2 cellular contexts compared by ENCODE assay signal in the genomic region with DNA sequence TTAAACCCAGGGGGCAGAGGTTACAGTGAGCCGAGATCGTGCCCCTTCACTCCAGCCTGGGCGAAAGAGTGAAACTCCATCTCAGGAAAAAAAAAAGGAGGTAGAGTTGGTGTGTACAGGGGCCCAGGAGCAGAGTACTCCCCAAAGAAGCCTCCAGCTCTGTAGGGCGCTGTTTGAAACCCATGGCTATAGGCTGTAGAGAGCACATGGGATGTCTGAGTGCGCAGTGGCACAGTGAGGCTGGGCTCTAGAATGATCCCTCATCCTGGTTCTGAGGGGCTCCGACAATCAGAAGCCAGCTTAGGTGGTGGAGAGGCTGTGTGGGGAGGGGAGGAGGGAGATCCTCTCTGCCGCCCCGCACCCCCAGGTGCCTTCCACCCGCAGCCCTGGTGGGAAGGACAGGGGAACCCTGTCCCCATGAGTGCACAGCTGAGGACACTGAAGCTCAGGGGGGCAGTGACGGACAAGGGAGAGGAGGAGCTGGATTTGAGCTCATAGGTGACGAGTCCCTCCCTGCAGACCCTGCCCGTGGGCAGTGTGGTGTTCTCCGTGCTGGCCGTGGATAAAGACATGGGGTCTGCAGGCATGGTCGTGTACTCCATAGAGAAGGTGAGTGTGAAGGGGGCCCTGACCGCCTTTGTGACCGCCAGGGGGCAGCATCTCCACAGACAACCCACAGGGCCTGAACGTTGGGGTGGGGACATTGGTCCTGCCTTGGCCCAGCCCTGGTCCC.
TF ChIP-seq lines count a peak whose summit lies in the region.

No MANE protein-coding gene starts in this region.

TF ChIP-seq in GM12891, 5 proteins besides CTCF, POLR2A, EP300 and RAD21 (continued from another document):
- TF ChIP-seq TAF1 (IDR thresholded peaks at IDR 0.05; ENCODE audit: low read depth, low read length), result no peak

TF ChIP-seq in WTC11, 78 proteins besides CTCF, POLR2A, EP300 and RAD21 (continued from another document):
- TF ChIP-seq, protein P1, sequence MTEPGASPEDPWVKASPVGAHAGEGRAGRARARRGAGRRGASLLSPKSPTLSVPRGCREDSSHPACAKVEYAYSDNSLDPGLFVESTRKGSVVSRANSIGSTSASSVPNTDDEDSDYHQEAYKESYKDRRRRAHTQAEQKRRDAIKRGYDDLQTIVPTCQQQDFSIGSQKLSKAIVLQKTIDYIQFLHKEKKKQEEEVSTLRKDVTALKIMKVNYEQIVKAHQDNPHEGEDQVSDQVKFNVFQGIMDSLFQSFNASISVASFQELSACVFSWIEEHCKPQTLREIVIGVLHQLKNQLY (CRISPR knock-in tag; IDR thresholded peaks at IDR 0.05), result no peak
- TF ChIP-seq GTF2I (CRISPR knock-in tag; conservative IDR thresholded peaks at IDR 0.05) (no peak), MYBL2 (CRISPR knock-in tag; IDR thresholded peaks at IDR 0.05) (no peak), ZNF423 (CRISPR knock-in tag; IDR thresholded peaks at IDR 0.05) (no peak), RELA (CRISPR knock-in tag; IDR thresholded peaks at IDR 0.05; ENCODE audit: borderline replicate concordance) (no peak), JUN (CRISPR knock-in tag; IDR thresholded peaks at IDR 0.05) (no peak), ZBTB21 (CRISPR knock-in tag; IDR thresholded peaks at IDR 0.05; ENCODE audit: borderline replicate concordance) (no peak), PRRX2 (CRISPR knock-in tag; IDR thresholded peaks at IDR 0.05) (no peak)
- TF ChIP-seq, protein P2, sequence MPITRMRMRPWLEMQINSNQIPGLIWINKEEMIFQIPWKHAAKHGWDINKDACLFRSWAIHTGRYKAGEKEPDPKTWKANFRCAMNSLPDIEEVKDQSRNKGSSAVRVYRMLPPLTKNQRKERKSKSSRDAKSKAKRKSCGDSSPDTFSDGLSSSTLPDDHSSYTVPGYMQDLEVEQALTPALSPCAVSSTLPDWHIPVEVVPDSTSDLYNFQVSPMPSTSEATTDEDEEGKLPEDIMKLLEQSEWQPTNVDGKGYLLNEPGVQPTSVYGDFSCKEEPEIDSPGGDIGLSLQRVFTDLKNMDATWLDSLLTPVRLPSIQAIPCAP (CRISPR knock-in tag; IDR thresholded peaks at IDR 0.05), result no peak
- TF ChIP-seq, protein P3, sequence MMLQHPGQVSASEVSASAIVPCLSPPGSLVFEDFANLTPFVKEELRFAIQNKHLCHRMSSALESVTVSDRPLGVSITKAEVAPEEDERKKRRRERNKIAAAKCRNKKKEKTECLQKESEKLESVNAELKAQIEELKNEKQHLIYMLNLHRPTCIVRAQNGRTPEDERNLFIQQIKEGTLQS (CRISPR knock-in tag; conservative IDR thresholded peaks at IDR 0.05), result no peak
